1 cellular context compared by ENCODE assay signal in genomic region chr20:63658749-63659187, GRCh38.
TF ChIP-seq lines count a peak whose summit lies in the region.

No MANE protein-coding gene starts in this region.

TF ChIP-seq in endothelial cell of umbilical vein, 7 proteins besides CTCF, POLR2A, EP300 and RAD21:
- no peak for TF ChIP-seq POLR2AphosphoS5 (IDR thresholded peaks at IDR 0.05; ENCODE audit: insufficient read depth, low read depth, low read length)
- no peak for TF ChIP-seq FOS (IDR thresholded peaks at IDR 0.05; ENCODE audit: borderline replicate concordance, insufficient read depth, low read length)
- no peak for TF ChIP-seq GATA2 (IDR thresholded peaks at IDR 0.05; ENCODE audit: insufficient read depth, insufficient read length, low read depth, low read length)
- no peak for TF ChIP-seq EZH2 (IDR thresholded peaks at IDR 0.05; ENCODE audit: borderline replicate concordance, low read depth, low read length, severe bottlenecking)
- no peak for TF ChIP-seq JUN (IDR thresholded peaks at IDR 0.05; ENCODE audit: borderline replicate concordance, insufficient read depth, insufficient read length, low read depth)
- TF ChIP-seq, protein P1, sequence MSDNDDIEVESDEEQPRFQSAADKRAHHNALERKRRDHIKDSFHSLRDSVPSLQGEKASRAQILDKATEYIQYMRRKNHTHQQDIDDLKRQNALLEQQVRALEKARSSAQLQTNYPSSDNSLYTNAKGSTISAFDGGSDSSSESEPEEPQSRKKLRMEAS (IDR thresholded peaks at IDR 0.05; ENCODE audit: insufficient read depth, insufficient read length) = no peak
- no peak for TF ChIP-seq MYC (IDR thresholded peaks at IDR 0.05; ENCODE audit: low read depth, low read length)
TF ChIP-seq in endothelial cell of umbilical vein: peak in this region for 0.
